8 cellular contexts compared by ENCODE assay signal in genomic region chr5:65076251-65076869, GRCh38.
DNase-seq lines count a peak whose midpoint lies in the region; TF ChIP-seq lines count a peak whose summit lies in the region.

No MANE protein-coding gene starts in this region.

- H3K79me2 ChIP-seq in fibroblast of lung (ENCODE audit: control insufficient read depth, insufficient read depth, low read length): no peaks in the 10 kb centered on the region

- H3K27me3 ChIP-seq in MG63 (no peaks in the 10 kb centered on the region), fibroblast of lung (ENCODE audit: control insufficient read depth, insufficient read depth, low read length) (no peaks in the 10 kb centered on the region)

- H3K36me3 Mint-ChIP-seq in activated CD4-positive, alpha-beta memory T cell treated with anti-CD3 and anti-CD28 coated beads for 36 hours: no peaks in the 10 kb centered on the region

- H3K9me3 Mint-ChIP-seq in activated CD4-positive, alpha-beta memory T cell treated with anti-CD3 and anti-CD28 coated beads for 36 hours: no peaks in the 10 kb centered on the region

- H3K27ac Mint-ChIP-seq in activated CD4-positive, alpha-beta memory T cell treated with anti-CD3 and anti-CD28 coated beads for 36 hours: no peak overlapping the region

- no peak overlapping the region for H3K4me3 ChIP-seq in MG63
- H3K4me3 ChIP-seq in fibroblast of lung (replicated peaks in 1 of 4; ENCODE audit: control extremely low read depth in 1 of 4, insufficient read depth in 1 of 4, low read depth in 3 of 4, low read length in 4 of 4): no peak overlapping the region
- no peak overlapping the region for H3K4me3 ChIP-seq in retinal pigment epithelial cell (ENCODE audit: low read length)

- no peaks in the 10 kb centered on the region for H3K4me1 ChIP-seq in fibroblast of lung (ENCODE audit: control insufficient read depth, extremely low read depth, insufficient read depth, low read length)

- CTCF ChIA-PET in activated CD4-positive, alpha-beta memory T cell treated with anti-CD3 and anti-CD28 coated beads for 36 hours (lab: Charles Lee): interaction anchor here (0.7 to 1.1 kb wide), 2 partner anchors 47 to 406 kb away, joined by 3 to 6 read pairs; no protein-coding TSS in a partner anchor

- peaks cover 5% of the 10 kb centered on the region for H3K4me1 Mint-ChIP-seq in activated CD4-positive, alpha-beta memory T cell treated with anti-CD3 and anti-CD28 coated beads for 36 hours (ENCODE audit: low read depth)

- H3K9ac ChIP-seq in fibroblast of lung (ENCODE audit: insufficient read depth, low read length): no peak overlapping the region

- TF ChIP-seq CTCF in GM12873 (IDR thresholded peaks at IDR 0.05; ENCODE audit: insufficient read depth, low read depth, low read length, missing control alignments): peak; percentile 58
- peak; percentile 14 to 31 for TF ChIP-seq CTCF in fibroblast of lung (conservative IDR thresholded peaks at IDR 0.05 in 1 of 2, IDR thresholded peaks at IDR 0.05 in 1 of 2; ENCODE audit: low read depth in 1 of 2, low read length in 2 of 2)
- peak; percentile 39 for TF ChIP-seq CTCF in retinal pigment epithelial cell (conservative IDR thresholded peaks at IDR 0.05; ENCODE audit: low read depth, low read length)

- DNase-seq in H4 (ENCODE audit: low spot score) (peak; percentile 53), MG63 (peak; percentile 59), fibroblast of lung (ENCODE audit: low read depth in 2 of 2) (peak; percentile 75 to 80), retinal pigment epithelial cell (ENCODE audit: low read depth) (no peak), head of caudate nucleus (no peak), NCI-H345 (lab: John Stamatoyannopoulos, UW) (no peak)
- peak; percentile 67 for DNase-seq in activated CD4-positive, alpha-beta memory T cell treated with anti-CD3 and anti-CD28 coated beads for 36 hours

- peaks cover 7% of the 10 kb centered on the region for H3K27me3 Mint-ChIP-seq in activated CD4-positive, alpha-beta memory T cell treated with anti-CD3 and anti-CD28 coated beads for 36 hours

- H3K4me3 Mint-ChIP-seq in activated CD4-positive, alpha-beta memory T cell treated with anti-CD3 and anti-CD28 coated beads for 36 hours: no peak overlapping the region

- H3K36me3 ChIP-seq in MG63: no peaks in the 10 kb centered on the region
- no peaks in the 10 kb centered on the region for H3K36me3 ChIP-seq in fibroblast of lung (ENCODE audit: control insufficient read depth, insufficient read depth, low read length)

- H4K20me1 ChIP-seq in fibroblast of lung (ENCODE audit: control insufficient read depth, extremely low read depth, insufficient read depth, low read length): no peaks in the 10 kb centered on the region

- intact Hi-C loops in activated CD4-positive, alpha-beta memory T cell treated with anti-CD3 and anti-CD28 coated beads for 36 hours (cut with micrococcal nuclease): loop anchor here (1.0 kb wide), 1 partner anchor 407 kb away; no protein-coding TSS in a partner anchor
- intact Hi-C loops in head of caudate nucleus (cut with DNase I): no loop called here

- H3K9me3 ChIP-seq in MG63 (no peaks in the 10 kb centered on the region), fibroblast of lung (ENCODE audit: control insufficient read depth, insufficient read depth, low read depth, low read length) (no peaks in the 10 kb centered on the region)

- no peak overlapping the region for H3K4me2 ChIP-seq in fibroblast of lung (ENCODE audit: extremely low read depth, insufficient read depth, low read length)

- H3K27ac ChIP-seq in fibroblast of lung (ENCODE audit: insufficient read depth, low read length): no peak overlapping the region

- POLR2A ChIA-PET in activated CD4-positive, alpha-beta memory T cell treated with anti-CD3 and anti-CD28 coated beads for 36 hours (lab: Charles Lee): no interaction called here

- H2AFZ ChIP-seq in fibroblast of lung (ENCODE audit: low read length): peak overlapping the region; percentile 36

Comparison
In these comparisons a context has a peak if more than half of its experiments do, and no peak if none do; other contexts are left out.
1. DNase-seq: peak in H4 (single experiment), MG63 (single experiment), activated CD4-positive, alpha-beta memory T cell treated with anti-CD3 and anti-CD28 coated beads for 36 hours (single experiment) and fibroblast of lung (2 of 2); none in retinal pigment epithelial cell (single experiment), head of caudate nucleus (0 of 42) and NCI-H345 (single experiment).
2. Peak in every context shown above with its lines, with median percentiles within 50 percentile points of each other: CTCF ChIP-seq.